ENCODE assay signal across 8 cellular contexts in the genomic region with DNA sequence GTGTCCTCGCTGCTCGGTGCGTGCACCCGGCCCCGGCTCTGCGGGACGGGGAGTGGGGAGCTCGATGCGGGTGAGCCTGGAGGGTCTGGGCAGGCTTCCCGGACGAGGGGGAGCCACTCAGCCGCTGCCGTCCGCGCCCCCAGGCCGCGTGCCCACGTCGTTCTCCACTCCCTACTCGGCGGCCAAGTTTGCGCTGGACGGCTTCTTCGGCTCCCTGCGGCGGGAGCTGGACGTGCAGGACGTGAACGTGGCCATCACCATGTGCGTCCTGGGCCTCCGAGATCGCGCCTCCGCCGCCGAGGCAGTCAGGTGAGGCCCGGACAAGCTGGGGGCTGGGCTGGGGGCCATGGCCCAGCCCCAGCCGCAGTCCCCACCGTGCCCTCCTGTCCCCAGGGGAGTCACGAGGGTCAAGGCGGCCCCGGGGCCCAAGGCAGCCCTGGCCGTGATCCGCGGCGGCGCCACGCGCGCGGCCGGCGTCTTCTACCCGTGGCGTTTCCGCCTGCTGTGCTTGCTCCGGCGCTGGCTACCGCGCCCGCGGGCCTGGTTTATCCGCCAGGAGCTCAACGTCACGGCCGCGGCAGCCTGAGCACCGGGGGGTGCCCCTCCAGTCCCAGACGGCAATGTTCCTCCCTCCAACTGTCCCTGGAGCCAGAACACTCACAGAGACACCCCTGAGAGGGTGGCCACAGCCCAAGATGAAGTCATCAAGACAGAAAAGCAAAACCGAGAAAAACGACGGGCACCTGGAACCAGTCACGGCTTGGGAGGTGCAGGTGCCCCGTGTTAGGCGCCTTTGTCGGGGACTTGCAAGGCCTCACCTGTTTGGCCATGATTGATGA. TPM values are rescaled to one million over a fixed set of nuclear protein-coding genes. Genes with fewer than 3 reads are reported as not detected.
DNase-seq lines count a peak whose midpoint lies in the region; ATAC-seq, FAIRE-seq and TF ChIP-seq lines count a peak whose summit lies in the region.

No MANE protein-coding gene starts in this region.

- no peaks in the 10 kb centered on the region for H3K27me3 ChIP-seq in PC-3 (ENCODE audit: low read length)
- no peaks in the 10 kb centered on the region for H3K27me3 ChIP-seq in H1 (replicated peaks in 1 of 4; ENCODE audit: control insufficient read depth in 3 of 4, extremely low read depth in 1 of 4, insufficient read depth in 3 of 4, low read length in 3 of 4)
- no peaks in the 10 kb centered on the region for H3K27me3 ChIP-seq in neuronal stem cell (ENCODE audit: control insufficient read depth in 3 of 3, insufficient read depth in 3 of 3, low read depth in 1 of 3, low read length in 3 of 3)

- H3K36me3 Mint-ChIP-seq in CD14-positive monocyte = peaks cover 7 to 8% of the 10 kb centered on the region in 2 donors

- no peaks in the 10 kb centered on the region for H3K9me2 ChIP-seq in PC-3 (replicated peaks; ENCODE audit: low read length)

- H3K14ac ChIP-seq in H1 (ENCODE audit: insufficient read length) (no peak overlapping the region), neuronal stem cell (ENCODE audit: low read length) (peak overlapping the region; percentile 56)

- no peak for TF ChIP-seq RAD21 in H1 (IDR thresholded peaks at IDR 0.05 in 1 of 2, conservative IDR thresholded peaks at IDR 0.05 in 1 of 2; ENCODE audit: low read depth in 2 of 2, low read length in 2 of 2)

- CTCF ChIA-PET in PC-3 (lab: Charles Lee) (interaction anchor here (0.6 to 1.5 kb wide), 4 partner anchors 15 to 140 kb away, joined by 3 to 8 read pairs (median 5); a partner anchor contains a TSS), H1 (lab: Charles Lee; ENCODE audit: partially characterized antibody) (interaction anchor here (0.6 to 4.9 kb wide), 18 partner anchors 10 to 126 kb away, joined by 3 to 26 read pairs (median 4); a partner anchor contains a TSS)

- no peak overlapping the region for H2BK20ac ChIP-seq in H1 (ENCODE audit: low read length)

- peaks cover 5% of the 10 kb centered on the region; the same call in 1 of the 2 replicates for H3K23me2 ChIP-seq in H1 (ENCODE audit: low read depth, low read length)

- TF ChIP-seq CTCF in CD14-positive monocyte (IDR thresholded peaks at IDR 0.05) (peak; percentile 40), PC-3 (conservative IDR thresholded peaks at IDR 0.05; ENCODE audit: low read depth, low read length) (no peak), H1 (IDR thresholded peaks at IDR 0.05; ENCODE audit: control extremely low read depth in 1 of 3, insufficient read depth in 1 of 3, low read depth in 1 of 3, low read length in 3 of 3) (no peak), GM13976 (IDR thresholded peaks at IDR 0.05; ENCODE audit: borderline replicate concordance, control extremely low read depth, extremely low read depth, insufficient read depth, missing control alignments) (no peak)

- H3K9me3 ChIP-seq in PC-3 (ENCODE audit: low read length) (no peaks in the 10 kb centered on the region), H1 (ENCODE audit: insufficient read depth in 2 of 2, low read depth in 1 of 2, low read length in 1 of 2) (no peaks in the 10 kb centered on the region), neuronal stem cell (replicated peaks in 1 of 2; ENCODE audit: control insufficient read depth in 2 of 2, insufficient read depth in 1 of 2, low read depth in 1 of 2, low read length in 2 of 2) (peaks cover 0 to 2% of the 10 kb centered on the region in 2 donors)

- H3K56ac ChIP-seq in H1 (replicated peaks; ENCODE audit: insufficient read length, low read depth, low read length) = no peak overlapping the region

- H2BK15ac ChIP-seq in H1 (ENCODE audit: low read length) (no peak overlapping the region; the same call in 1 of the 2 replicates), neuronal stem cell (ENCODE audit: low read length) (peak overlapping the region; percentile 81)

- ATAC-seq in PC-3 (no peak), GM18520 (IDR thresholded peaks at IDR 0.05; ENCODE audit: unreplicated experiment) (no peak)

- H2BK12ac ChIP-seq in H1 (ENCODE audit: low read depth, low read length) (peak overlapping the region; percentile 84; the same call in 1 of the 2 replicates), neuronal stem cell (ENCODE audit: low read length) (peak overlapping the region; percentile 84)

- peaks cover 0 to 4% (median 0%) of the 10 kb centered on the region in 3 donors for H3K27me3 Mint-ChIP-seq in CD14-positive monocyte (ENCODE audit: low read depth in 3 of 3)

- H3K23ac ChIP-seq in H1 (ENCODE audit: insufficient read length) = no peak overlapping the region
- H3K23ac ChIP-seq in neuronal stem cell (ENCODE audit: low read depth, low read length, poor library complexity) = peak overlapping the region; percentile 96

- peak overlapping the region; percentile 91 for H3K4me2 ChIP-seq in PC-3 (ENCODE audit: low read length)
- peak overlapping the region in 1 of 2 experiments; percentile 70; a peak in 3 of 4 replicates for H3K4me2 ChIP-seq in H1 (ENCODE audit: insufficient read depth in 1 of 2, low read depth in 2 of 2, low read length in 2 of 2)
- H3K4me2 ChIP-seq in neuronal stem cell (ENCODE audit: insufficient read depth, low read length, poor library complexity, severe bottlenecking) = peak overlapping the region; percentile 40

- 75% methylated on average over 63 of the region's 76 CpGs; no CpG with 5 or more reads in 1 of the 2 experiments for whole genome bisulfite sequencing in H1 (ENCODE audit: extremely low coverage in 1 of 2, insufficient coverage in 1 of 2, insufficient read length in 1 of 2, insufficient replicate concordance in 2 of 2, low coverage in 1 of 2, low lambda C conversion rate in 2 of 2, missing lambda C conversion rate in 1 of 2), 2 experiments
- WGBS in neuronal stem cell (ENCODE audit: extremely low coverage in 2 of 2, insufficient read length in 2 of 2, insufficient replicate concordance in 1 of 2), 2 donors = no CpG with 5 or more reads among the region's 76 CpGs

- peak overlapping the region; percentile 34 for H4K5ac ChIP-seq in H1 (ENCODE audit: insufficient read length, low read depth, low read length)

- peaks cover 2% of the 10 kb centered on the region for H3K79me1 ChIP-seq in H1 (ENCODE audit: low read depth, low read length)
- peaks cover 21% of the 10 kb centered on the region for H3K79me1 ChIP-seq in neuronal stem cell (ENCODE audit: low read depth, low read length)

- H4K91ac ChIP-seq in H1 (replicated peaks; ENCODE audit: insufficient read length, low read length) (peak overlapping the region; percentile 65), neuronal stem cell (ENCODE audit: low read depth, low read length, poor library complexity) (no peak overlapping the region)

- no peak for TF ChIP-seq EP300 in H1 (IDR thresholded peaks at IDR 0.05; ENCODE audit: borderline replicate concordance in 1 of 2, low read depth in 2 of 2, low read length in 2 of 2)

- POLR2A ChIA-PET in PC-3 (lab: Charles Lee; ENCODE audit: unreplicated experiment) (interaction anchor here (0.7 to 1.1 kb wide), 2 partner anchors 13 to 65 kb away, joined by 3 to 14 read pairs; a partner anchor contains a TSS), H1 (lab: Charles Lee; ENCODE audit: partially characterized antibody) (interaction anchor here (0.8 to 15.6 kb wide), 8 partner anchors 8 to 141 kb away, joined by 3 to 620 read pairs (median 4); a partner anchor contains a TSS)

- DNase-seq in CD14-positive monocyte (ENCODE audit: low spot score) (no peak), PC-3 (no peak), H1 (ENCODE audit: low read depth in 1 of 2, low spot score in 2 of 2) (no peak), neuronal stem cell (ENCODE audit: low spot score) (no peak), SIG-M5 (lab: John Stamatoyannopoulos, UW) (no peak), GM19240 (ENCODE audit: insufficient read length, low spot score) (no peak), GM13976 (ENCODE audit: low spot score) (no peak)

- no peak overlapping the region for H3K9ac ChIP-seq in PC-3 (ENCODE audit: low read length)
- peak overlapping the region in 1 of 4 experiments; percentile 35; a peak in 2 of 7 replicates for H3K9ac ChIP-seq in H1 (replicated peaks in 1 of 4; ENCODE audit: extremely low read depth in 1 of 4, low read depth in 3 of 4, low read length in 3 of 4)
- peak overlapping the region; percentile 81 for H3K9ac ChIP-seq in neuronal stem cell (ENCODE audit: low read depth, low read length, poor library complexity)

- no peak overlapping the region for H2BK120ac ChIP-seq in H1 (replicated peaks; ENCODE audit: low read depth, low read length)
- peak overlapping the region; percentile 96 for H2BK120ac ChIP-seq in neuronal stem cell (ENCODE audit: low read depth, low read length)

- in situ Hi-C loops in GM13976 (cut with MboI; ENCODE audit: low sequenced_read_pairs, unreplicated experiment) = no loop called here

- H3K4me3 ChIP-seq in PC-3 (ENCODE audit: low read length) (peak overlapping the region; percentile 71; the same call in 1 of the 2 replicates), H1 (ENCODE audit: extremely low read depth in 1 of 4, insufficient read depth in 2 of 4, low read depth in 3 of 4, low read length in 4 of 4) (peak overlapping the region in 2 of 4 experiments; percentile 5 to 71; a peak in 3 of 8 replicates), neuronal stem cell (ENCODE audit: low read length in 2 of 2) (peak overlapping the region in 1 of 2 donors; percentile 17)

- H3K27ac Mint-ChIP-seq in CD14-positive monocyte = no peak overlapping the region

- H3K18ac ChIP-seq in H1 (ENCODE audit: extremely low read depth, low read length) = no peak overlapping the region; the same call in 1 of the 2 replicates
- H3K18ac ChIP-seq in neuronal stem cell (ENCODE audit: low read length) = peak overlapping the region; percentile 97

- H2BK5ac ChIP-seq in H1 (ENCODE audit: low read depth, low read length) = peak overlapping the region; percentile 35; the same call in 1 of the 2 replicates
- peak overlapping the region; percentile 75 for H2BK5ac ChIP-seq in neuronal stem cell (ENCODE audit: low read length)

- H3K4ac ChIP-seq in H1 (replicated peaks; ENCODE audit: insufficient read length, low read depth, low read length) (no peak overlapping the region), neuronal stem cell (ENCODE audit: low read length) (peak overlapping the region; percentile 97)

- no peak for FAIRE-seq in H1 (lab: Jason Lieb, UNC)

- H3K4me1 Mint-ChIP-seq in CD14-positive monocyte = peaks cover 28% of the 10 kb centered on the region

- intact Hi-C loops in CD14-positive monocyte (cut with micrococcal nuclease) (loop anchor here (2.0 to 10.0 kb wide), 4 partner anchors 67 to 687 kb away; a partner anchor contains a TSS), PC-3 (cut with micrococcal nuclease) (loop anchor here (10.0 kb wide), 2 partner anchors 107 to 1847 kb away; a partner anchor contains a TSS)

- no TSS peak for BruUV-seq in PC-3 (replicated peaks; lab: Mats Ljungman, UMichigan)

- no peak for TF ChIP-seq POLR2A in H1 (IDR thresholded peaks at IDR 0.05; ENCODE audit: control extremely low read depth in 1 of 2, low read depth in 2 of 2, low read length in 2 of 2)

- H2AFZ ChIP-seq in PC-3 (ENCODE audit: low read length) (peak overlapping the region; percentile 92), H1 (ENCODE audit: low read length) (no peak overlapping the region), neuronal stem cell (ENCODE audit: low read length) (peak overlapping the region; percentile 40)

- H3K36me3 ChIP-seq in PC-3 (ENCODE audit: low read depth, low read length) = peaks cover 19% of the 10 kb centered on the region
- H3K36me3 ChIP-seq in H1 (ENCODE audit: control insufficient read depth in 2 of 4, insufficient read depth in 4 of 4, low read length in 3 of 4) = peaks cover 9 to 17% (median 15%) of the 10 kb centered on the region in 4 experiments
- H3K36me3 ChIP-seq in neuronal stem cell (replicated peaks in 1 of 2; ENCODE audit: control insufficient read depth in 2 of 2, insufficient read depth in 2 of 2, low read length in 2 of 2) = peaks cover 12 to 18% of the 10 kb centered on the region in 2 donors

- H4K8ac ChIP-seq in H1 (ENCODE audit: extremely low read depth, insufficient read depth, low read length) (peak overlapping the region; percentile 82), neuronal stem cell (ENCODE audit: low read depth, low read length) (no peak overlapping the region)

- H3K79me2 ChIP-seq in PC-3 (ENCODE audit: low read length) (peaks cover 25% of the 10 kb centered on the region), H1 (ENCODE audit: control insufficient read depth in 1 of 2, insufficient read depth in 2 of 2, low read length in 2 of 2) (peaks cover 10 to 24% of the 10 kb centered on the region in 2 experiments)

- H4K20me1 ChIP-seq in PC-3 (ENCODE audit: low read length) (peaks cover 21% of the 10 kb centered on the region), H1 (replicated peaks in 1 of 2; ENCODE audit: control insufficient read depth in 1 of 2, insufficient read depth in 2 of 2, low read length in 2 of 2) (peaks cover 18 to 19% of the 10 kb centered on the region in 2 experiments)

- peaks cover 8% of the 10 kb centered on the region for H3F3A ChIP-seq in PC-3 (ENCODE audit: low read length, unreplicated experiment)

- H2AK5ac ChIP-seq in H1 (ENCODE audit: low read depth, low read length) (no peak overlapping the region), neuronal stem cell (ENCODE audit: low read depth, low read length) (peak overlapping the region; percentile 95)

- H3K27ac ChIP-seq in PC-3 (ENCODE audit: low read length) (no peak overlapping the region), H1 (ENCODE audit: low read depth, low read length) (no peak overlapping the region), neuronal stem cell (replicated peaks; ENCODE audit: low read length) (no peak overlapping the region)

- peaks cover 7% of the 10 kb centered on the region for H3K4me1 ChIP-seq in PC-3 (ENCODE audit: insufficient read depth, low read length)
- peaks cover 0 to 4% (median 1%) of the 10 kb centered on the region in 4 experiments; a peak in 3 of 7 replicates for H3K4me1 ChIP-seq in H1 (replicated peaks in 1 of 4; ENCODE audit: control insufficient read depth in 3 of 4, insufficient read depth in 4 of 4, low read length in 3 of 4)
- H3K4me1 ChIP-seq in neuronal stem cell (ENCODE audit: control insufficient read depth in 2 of 2, insufficient read depth in 1 of 2, low read depth in 1 of 2, low read length in 2 of 2) = peaks cover 4 to 5% of the 10 kb centered on the region in 2 donors

- H3K4me3 Mint-ChIP-seq in CD14-positive monocyte = peak overlapping the region in 1 of 2 donors; percentile 75

- H3K9me3 Mint-ChIP-seq in CD14-positive monocyte = peaks cover 0 to 8% (median 0%) of the 10 kb centered on the region in 7 donors

RNA-seq across cellular contexts. Expression of a gene that starts 2.5 kb away (rescaled TPM):
- polyA plus RNA-seq in CD14-positive monocyte (100 to 1,000 TPM; 627 to 708 TPM), H1 (2011; rRNA removed) (730 and 951 TPM in 2 replicates)
- 2,190 and 2,470 TPM in 2 replicates for total RNA-seq in PC-3 (2014; rRNA removed)
- total RNA-seq in H1 (2021; fragmentation: NEBNext Ultra II Directional; extraction: Animal tissue kit (Norgen Biotek cat#: 25700)) = 1,075 and 1,137 TPM in 2 replicates
- polyA plus RNA-seq in H1 (2011; cell fraction: cytosol; rRNA removed) = 943 TPM
- 857 TPM for polyA plus RNA-seq in H1 (2011; cell fraction: nucleus; rRNA removed)
- 996 to 2,048 TPM (median 1,766 TPM) in 4 replicates for polyA plus RNA-seq in H1 (2012, experiment 1 of 2)
- polyA plus RNA-seq in H1 (2012, experiment 2 of 2) = 1,380 TPM
- polyA plus RNA-seq in H1 (2013, experiment 1 of 2) = 1,979 TPM
- 1,903 TPM for polyA plus RNA-seq in H1 (2013, experiment 2 of 2)
- polyA minus RNA-seq in H1 (2011; rRNA and poly(A)+ RNA removed) = 131 and 137 TPM in 2 replicates
- 830 TPM for polyA minus RNA-seq in H1 (2011; cell fraction: cytosol; rRNA and poly(A)+ RNA removed)
- 332 TPM for polyA minus RNA-seq in H1 (2011; cell fraction: nucleus; rRNA and poly(A)+ RNA removed)
- polyA plus RNA-seq in neuronal stem cell (2013, experiment 1 of 2) = 2,051 TPM
- polyA plus RNA-seq in neuronal stem cell (2013, experiment 2 of 2) = 2,023 TPM

RNA-seq across cellular contexts. Expression of a gene that starts 6.8 kb away (rescaled TPM):
- polyA plus RNA-seq in CD14-positive monocyte (1 to 10 TPM; 1.9 to 2.4 TPM), H1 (2011; rRNA removed) (20.6 and 29.4 TPM in 2 replicates)
- 8.6 and 10.9 TPM in 2 replicates for total RNA-seq in PC-3 (2014; rRNA removed)
- total RNA-seq in H1 (2021; fragmentation: NEBNext Ultra II Directional; extraction: Animal tissue kit (Norgen Biotek cat#: 25700)) = 8.2 and 9.5 TPM in 2 replicates
- 22.0 TPM for polyA plus RNA-seq in H1 (2011; cell fraction: cytosol; rRNA removed)
- polyA plus RNA-seq in H1 (2011; cell fraction: nucleus; rRNA removed) = 22.8 TPM
- polyA plus RNA-seq in H1 (2012, experiment 1 of 2) = 8.0 to 16.5 TPM (median 12.2 TPM) in 4 replicates
- 8.5 TPM for polyA plus RNA-seq in H1 (2012, experiment 2 of 2)
- polyA plus RNA-seq in H1 (2013, experiment 1 of 2) = 10.6 TPM
- 10.7 TPM for polyA plus RNA-seq in H1 (2013, experiment 2 of 2)
- polyA minus RNA-seq in H1 (2011; rRNA and poly(A)+ RNA removed) = 1.6 and 2.3 TPM in 2 replicates
- 11.4 TPM for polyA minus RNA-seq in H1 (2011; cell fraction: cytosol; rRNA and poly(A)+ RNA removed)
- 4.7 TPM for polyA minus RNA-seq in H1 (2011; cell fraction: nucleus; rRNA and poly(A)+ RNA removed)
- 35.3 TPM for polyA plus RNA-seq in neuronal stem cell (2013, experiment 1 of 2)
- polyA plus RNA-seq in neuronal stem cell (2013, experiment 2 of 2) = 35.0 TPM

RNA-seq across cellular contexts. Expression of a gene that starts 7.3 kb away (rescaled TPM):
- polyA plus RNA-seq in CD14-positive monocyte = 10 to 100 TPM; 78.6 to 82.7 TPM
- 331 and 456 TPM in 2 replicates for total RNA-seq in PC-3 (2014; rRNA removed)
- total RNA-seq in H1 (2021; fragmentation: NEBNext Ultra II Directional; extraction: Animal tissue kit (Norgen Biotek cat#: 25700)) = 17.3 and 20.4 TPM in 2 replicates
- 36.1 and 36.9 TPM in 2 replicates for polyA plus RNA-seq in H1 (2011; rRNA removed)
- polyA plus RNA-seq in H1 (2011; cell fraction: cytosol; rRNA removed) = 26.2 TPM
- polyA plus RNA-seq in H1 (2011; cell fraction: nucleus; rRNA removed) = 20.9 TPM
- polyA plus RNA-seq in H1 (2012, experiment 1 of 2) = 15.4 to 29.5 TPM (median 24.5 TPM) in 4 replicates
- polyA plus RNA-seq in H1 (2012, experiment 2 of 2) = 18.7 TPM
- polyA plus RNA-seq in H1 (2013, experiment 1 of 2) = 17.6 TPM
- 17.0 TPM for polyA plus RNA-seq in H1 (2013, experiment 2 of 2)
- 2.6 and 3.4 TPM in 2 replicates for polyA minus RNA-seq in H1 (2011; rRNA and poly(A)+ RNA removed)
- 10.9 TPM for polyA minus RNA-seq in H1 (2011; cell fraction: cytosol; rRNA and poly(A)+ RNA removed)
- 11.3 TPM for polyA minus RNA-seq in H1 (2011; cell fraction: nucleus; rRNA and poly(A)+ RNA removed)
- polyA plus RNA-seq in neuronal stem cell (2013, experiment 1 of 2) = 15.2 TPM
- polyA plus RNA-seq in neuronal stem cell (2013, experiment 2 of 2) = 18.0 TPM

RNA-seq across cellular contexts. Expression of a gene that starts 32.4 kb away (rescaled TPM):
- polyA plus RNA-seq in CD14-positive monocyte (10 to 100 TPM; 12.1 to 13.8 TPM), H1 (2011; rRNA removed) (98.1 and 157 TPM in 2 replicates)
- 217 and 306 TPM in 2 replicates for total RNA-seq in PC-3 (2014; rRNA removed)
- 117 and 124 TPM in 2 replicates for total RNA-seq in H1 (2021; fragmentation: NEBNext Ultra II Directional; extraction: Animal tissue kit (Norgen Biotek cat#: 25700))
- polyA plus RNA-seq in H1 (2011; cell fraction: cytosol; rRNA removed) = 145 TPM
- polyA plus RNA-seq in H1 (2011; cell fraction: nucleus; rRNA removed) = 190 TPM
- 74.7 to 137 TPM (median 126 TPM) in 4 replicates for polyA plus RNA-seq in H1 (2012, experiment 1 of 2)
- 84.5 TPM for polyA plus RNA-seq in H1 (2012, experiment 2 of 2)
- 54.5 TPM for polyA plus RNA-seq in H1 (2013, experiment 1 of 2)
- polyA plus RNA-seq in H1 (2013, experiment 2 of 2) = 51.7 TPM
- polyA minus RNA-seq in H1 (2011; rRNA and poly(A)+ RNA removed) = 53.4 and 67.5 TPM in 2 replicates
- 72.8 TPM for polyA minus RNA-seq in H1 (2011; cell fraction: cytosol; rRNA and poly(A)+ RNA removed)
- 52.7 TPM for polyA minus RNA-seq in H1 (2011; cell fraction: nucleus; rRNA and poly(A)+ RNA removed)
- 27.6 TPM for polyA plus RNA-seq in neuronal stem cell (2013, experiment 1 of 2)
- polyA plus RNA-seq in neuronal stem cell (2013, experiment 2 of 2) = 26.7 TPM

RNA-seq across cellular contexts. Expression of a gene that starts 32.9 kb away (rescaled TPM):
- polyA plus RNA-seq in CD14-positive monocyte = not detected
- total RNA-seq in PC-3 (2014; rRNA removed) = not detected in 2 replicates
- not detected in 2 replicates for total RNA-seq in H1 (2021; fragmentation: NEBNext Ultra II Directional; extraction: Animal tissue kit (Norgen Biotek cat#: 25700))
- 0.12 TPM in 1 of 2 replicates, not detected in the other for polyA plus RNA-seq in H1 (2011; rRNA removed)
- polyA plus RNA-seq in H1 (2011; cell fraction: cytosol; rRNA removed) = not detected
- not detected for polyA plus RNA-seq in H1 (2011; cell fraction: nucleus; rRNA removed)
- polyA plus RNA-seq in H1 (2012, experiment 1 of 2) = not detected in 4 replicates
- not detected for polyA plus RNA-seq in H1 (2012, experiment 2 of 2)
- polyA plus RNA-seq in H1 (2013, experiment 1 of 2) = 0.02 TPM
- polyA plus RNA-seq in H1 (2013, experiment 2 of 2) = 0.04 TPM
- polyA minus RNA-seq in H1 (2011; rRNA and poly(A)+ RNA removed) = 0.05 TPM in 1 of 2 replicates, not detected in the other
- polyA minus RNA-seq in H1 (2011; cell fraction: cytosol; rRNA and poly(A)+ RNA removed) = not detected
- polyA minus RNA-seq in H1 (2011; cell fraction: nucleus; rRNA and poly(A)+ RNA removed) = not detected
- polyA plus RNA-seq in neuronal stem cell (2013, experiment 1 of 2) = 0.03 TPM
- not detected for polyA plus RNA-seq in neuronal stem cell (2013, experiment 2 of 2)

Comparison
In these comparisons a context has a peak if more than half of its experiments do, and no peak if none do; other contexts are left out.
1. RNA of a gene that starts 7.3 kb away (total RNA-seq): 331 to 456 TPM in PC-3; 17.3 to 20.4 TPM in H1; every median in the first group is over 10 times any median in the second.